ENCODE assay signal across 1 cellular context in the genomic region with DNA sequence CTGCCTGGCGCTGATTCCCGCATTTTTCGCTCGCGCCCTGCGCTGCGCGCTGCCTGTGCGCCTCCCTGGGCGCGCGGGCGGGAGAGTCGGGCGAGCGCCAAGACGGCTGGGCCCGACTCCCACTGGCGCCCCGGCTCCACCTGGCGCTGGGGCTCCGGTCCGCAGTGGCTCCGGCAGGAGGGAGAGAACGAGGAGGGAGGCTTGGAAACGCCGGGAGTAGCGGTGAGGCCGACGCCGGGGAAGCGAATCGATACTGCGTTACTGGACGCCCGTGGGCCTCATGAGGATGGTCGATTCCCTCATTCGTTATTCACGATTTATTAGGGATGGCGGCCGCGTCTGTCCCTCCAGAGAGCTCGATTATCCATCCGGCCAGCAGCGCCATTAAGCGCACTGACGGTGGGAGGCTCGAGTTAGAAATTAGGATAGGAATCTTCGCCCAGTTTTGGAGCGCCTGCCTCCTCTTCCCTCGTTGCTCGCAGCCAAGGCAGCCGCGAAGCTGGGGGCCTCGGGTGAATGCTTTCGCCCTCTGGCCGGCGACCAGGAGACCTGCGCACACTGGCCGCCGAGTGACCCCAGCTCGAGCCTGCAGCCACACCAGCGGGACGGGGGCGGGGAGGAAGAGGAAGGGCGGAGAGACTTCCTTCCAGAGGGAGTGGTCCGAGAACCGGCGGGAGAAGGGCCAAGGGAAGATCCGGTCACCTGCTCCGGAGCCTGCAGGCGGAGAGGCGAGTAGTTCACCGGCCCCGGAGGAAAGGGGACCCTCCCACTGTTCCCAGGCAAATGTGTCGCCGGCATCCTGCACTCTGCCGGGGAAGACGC.
TF ChIP-seq lines count a peak whose summit lies in the region.

No MANE protein-coding gene starts in this region.

TF ChIP-seq in WTC11, 78 proteins besides CTCF, POLR2A, EP300 and RAD21 (continued from another document and continues in another):
- TF ChIP-seq, protein P1, sequence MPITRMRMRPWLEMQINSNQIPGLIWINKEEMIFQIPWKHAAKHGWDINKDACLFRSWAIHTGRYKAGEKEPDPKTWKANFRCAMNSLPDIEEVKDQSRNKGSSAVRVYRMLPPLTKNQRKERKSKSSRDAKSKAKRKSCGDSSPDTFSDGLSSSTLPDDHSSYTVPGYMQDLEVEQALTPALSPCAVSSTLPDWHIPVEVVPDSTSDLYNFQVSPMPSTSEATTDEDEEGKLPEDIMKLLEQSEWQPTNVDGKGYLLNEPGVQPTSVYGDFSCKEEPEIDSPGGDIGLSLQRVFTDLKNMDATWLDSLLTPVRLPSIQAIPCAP (CRISPR knock-in tag; IDR thresholded peaks at IDR 0.05), result peak; percentile 88; the same call in 1 of the 2 replicates
- TF ChIP-seq, protein P2, sequence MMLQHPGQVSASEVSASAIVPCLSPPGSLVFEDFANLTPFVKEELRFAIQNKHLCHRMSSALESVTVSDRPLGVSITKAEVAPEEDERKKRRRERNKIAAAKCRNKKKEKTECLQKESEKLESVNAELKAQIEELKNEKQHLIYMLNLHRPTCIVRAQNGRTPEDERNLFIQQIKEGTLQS (CRISPR knock-in tag; conservative IDR thresholded peaks at IDR 0.05), result no peak
- TF ChIP-seq, protein P3, sequence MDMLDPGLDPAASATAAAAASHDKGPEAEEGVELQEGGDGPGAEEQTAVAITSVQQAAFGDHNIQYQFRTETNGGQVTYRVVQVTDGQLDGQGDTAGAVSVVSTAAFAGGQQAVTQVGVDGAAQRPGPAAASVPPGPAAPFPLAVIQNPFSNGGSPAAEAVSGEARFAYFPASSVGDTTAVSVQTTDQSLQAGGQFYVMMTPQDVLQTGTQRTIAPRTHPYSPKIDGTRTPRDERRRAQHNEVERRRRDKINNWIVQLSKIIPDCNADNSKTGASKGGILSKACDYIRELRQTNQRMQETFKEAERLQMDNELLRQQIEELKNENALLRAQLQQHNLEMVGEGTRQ (CRISPR knock-in tag; IDR thresholded peaks at IDR 0.05), result peak; percentile 87
- TF ChIP-seq ZNF121 (CRISPR knock-in tag; IDR thresholded peaks at IDR 0.05) (no peak), CBFB (CRISPR knock-in tag; IDR thresholded peaks at IDR 0.05; ENCODE audit: low read depth) (0 out of 2 replicates have a peak, but pooled peaks have one; percentile 30), MXD4 (CRISPR knock-in tag; IDR thresholded peaks at IDR 0.05; ENCODE audit: borderline replicate concordance) (no peak), GRHL2 (CRISPR knock-in tag; IDR thresholded peaks at IDR 0.05; ENCODE audit: insufficient replicate concordance, severe bottlenecking) (no peak), ETV6 (CRISPR knock-in tag; IDR thresholded peaks at IDR 0.05) (peak; percentile 96), SOX15 (CRISPR knock-in tag; IDR thresholded peaks at IDR 0.05) (no peak), GTF2I (CRISPR knock-in tag; conservative IDR thresholded peaks at IDR 0.05) (no peak), ESRRA (CRISPR knock-in tag; IDR thresholded peaks at IDR 0.05; ENCODE audit: borderline replicate concordance) (no peak), SMAD4 (CRISPR knock-in tag; IDR thresholded peaks at IDR 0.05) (no peak), JAZF1 (CRISPR knock-in tag; IDR thresholded peaks at IDR 0.05) (no peak), FOXJ3 (CRISPR knock-in tag; IDR thresholded peaks at IDR 0.05; ENCODE audit: borderline replicate concordance) (no peak), ZNF671 (CRISPR knock-in tag; IDR thresholded peaks at IDR 0.05) (no peak), ZNF263 (CRISPR knock-in tag; IDR thresholded peaks at IDR 0.05; ENCODE audit: low read depth) (no peak), NFATC4 (CRISPR knock-in tag; IDR thresholded peaks at IDR 0.05) (no peak), ZNF416 (CRISPR knock-in tag; IDR thresholded peaks at IDR 0.05) (no peak), ZNF423 (CRISPR knock-in tag; IDR thresholded peaks at IDR 0.05) (no peak), FOXP1 (CRISPR knock-in tag; IDR thresholded peaks at IDR 0.05; ENCODE audit: borderline replicate concordance) (peak; percentile 54; the same call in 1 of the 2 replicates), KAT7 (CRISPR knock-in tag; IDR thresholded peaks at IDR 0.05; ENCODE audit: borderline replicate concordance) (no peak), RELA (CRISPR knock-in tag; IDR thresholded peaks at IDR 0.05; ENCODE audit: borderline replicate concordance) (no peak), ZBTB21 (CRISPR knock-in tag; IDR thresholded peaks at IDR 0.05; ENCODE audit: borderline replicate concordance) (peak; percentile 72), RORB (CRISPR knock-in tag; IDR thresholded peaks at IDR 0.05) (no peak), NFYB (CRISPR knock-in tag; conservative IDR thresholded peaks at IDR 0.05; ENCODE audit: low read depth) (no peak), NR2C2 (CRISPR knock-in tag; IDR thresholded peaks at IDR 0.05) (no peak)
- TF ChIP-seq, protein P4, sequence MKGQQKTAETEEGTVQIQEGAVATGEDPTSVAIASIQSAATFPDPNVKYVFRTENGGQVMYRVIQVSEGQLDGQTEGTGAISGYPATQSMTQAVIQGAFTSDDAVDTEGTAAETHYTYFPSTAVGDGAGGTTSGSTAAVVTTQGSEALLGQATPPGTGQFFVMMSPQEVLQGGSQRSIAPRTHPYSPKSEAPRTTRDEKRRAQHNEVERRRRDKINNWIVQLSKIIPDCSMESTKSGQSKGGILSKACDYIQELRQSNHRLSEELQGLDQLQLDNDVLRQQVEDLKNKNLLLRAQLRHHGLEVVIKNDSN (CRISPR knock-in tag; IDR thresholded peaks at IDR 0.05), result peak; percentile 80
- TF ChIP-seq, protein P5, sequence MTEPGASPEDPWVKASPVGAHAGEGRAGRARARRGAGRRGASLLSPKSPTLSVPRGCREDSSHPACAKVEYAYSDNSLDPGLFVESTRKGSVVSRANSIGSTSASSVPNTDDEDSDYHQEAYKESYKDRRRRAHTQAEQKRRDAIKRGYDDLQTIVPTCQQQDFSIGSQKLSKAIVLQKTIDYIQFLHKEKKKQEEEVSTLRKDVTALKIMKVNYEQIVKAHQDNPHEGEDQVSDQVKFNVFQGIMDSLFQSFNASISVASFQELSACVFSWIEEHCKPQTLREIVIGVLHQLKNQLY (CRISPR knock-in tag; IDR thresholded peaks at IDR 0.05), result no peak
- TF ChIP-seq, protein P6, sequence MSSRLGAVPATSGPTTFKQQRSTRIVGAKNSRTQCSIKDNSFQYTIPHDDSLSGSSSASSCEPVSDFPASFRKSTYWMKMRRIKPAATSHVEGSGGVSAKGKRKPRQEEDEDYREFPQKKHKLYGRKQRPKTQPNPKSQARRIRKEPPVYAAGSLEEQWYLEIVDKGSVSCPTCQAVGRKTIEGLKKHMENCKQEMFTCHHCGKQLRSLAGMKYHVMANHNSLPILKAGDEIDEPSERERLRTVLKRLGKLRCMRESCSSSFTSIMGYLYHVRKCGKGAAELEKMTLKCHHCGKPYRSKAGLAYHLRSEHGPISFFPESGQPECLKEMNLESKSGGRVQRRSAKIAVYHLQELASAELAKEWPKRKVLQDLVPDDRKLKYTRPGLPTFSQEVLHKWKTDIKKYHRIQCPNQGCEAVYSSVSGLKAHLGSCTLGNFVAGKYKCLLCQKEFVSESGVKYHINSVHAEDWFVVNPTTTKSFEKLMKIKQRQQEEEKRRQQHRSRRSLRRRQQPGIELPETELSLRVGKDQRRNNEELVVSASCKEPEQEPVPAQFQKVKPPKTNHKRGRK (CRISPR knock-in tag; IDR thresholded peaks at IDR 0.05; ENCODE audit: borderline replicate concordance), result no peak
- TF ChIP-seq, protein P7, sequence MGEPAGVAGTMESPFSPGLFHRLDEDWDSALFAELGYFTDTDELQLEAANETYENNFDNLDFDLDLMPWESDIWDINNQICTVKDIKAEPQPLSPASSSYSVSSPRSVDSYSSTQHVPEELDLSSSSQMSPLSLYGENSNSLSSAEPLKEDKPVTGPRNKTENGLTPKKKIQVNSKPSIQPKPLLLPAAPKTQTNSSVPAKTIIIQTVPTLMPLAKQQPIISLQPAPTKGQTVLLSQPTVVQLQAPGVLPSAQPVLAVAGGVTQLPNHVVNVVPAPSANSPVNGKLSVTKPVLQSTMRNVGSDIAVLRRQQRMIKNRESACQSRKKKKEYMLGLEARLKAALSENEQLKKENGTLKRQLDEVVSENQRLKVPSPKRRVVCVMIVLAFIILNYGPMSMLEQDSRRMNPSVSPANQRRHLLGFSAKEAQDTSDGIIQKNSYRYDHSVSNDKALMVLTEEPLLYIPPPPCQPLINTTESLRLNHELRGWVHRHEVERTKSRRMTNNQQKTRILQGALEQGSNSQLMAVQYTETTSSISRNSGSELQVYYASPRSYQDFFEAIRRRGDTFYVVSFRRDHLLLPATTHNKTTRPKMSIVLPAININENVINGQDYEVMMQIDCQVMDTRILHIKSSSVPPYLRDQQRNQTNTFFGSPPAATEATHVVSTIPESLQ (CRISPR knock-in tag; IDR thresholded peaks at IDR 0.05), result no peak
- TF ChIP-seq, protein P8, sequence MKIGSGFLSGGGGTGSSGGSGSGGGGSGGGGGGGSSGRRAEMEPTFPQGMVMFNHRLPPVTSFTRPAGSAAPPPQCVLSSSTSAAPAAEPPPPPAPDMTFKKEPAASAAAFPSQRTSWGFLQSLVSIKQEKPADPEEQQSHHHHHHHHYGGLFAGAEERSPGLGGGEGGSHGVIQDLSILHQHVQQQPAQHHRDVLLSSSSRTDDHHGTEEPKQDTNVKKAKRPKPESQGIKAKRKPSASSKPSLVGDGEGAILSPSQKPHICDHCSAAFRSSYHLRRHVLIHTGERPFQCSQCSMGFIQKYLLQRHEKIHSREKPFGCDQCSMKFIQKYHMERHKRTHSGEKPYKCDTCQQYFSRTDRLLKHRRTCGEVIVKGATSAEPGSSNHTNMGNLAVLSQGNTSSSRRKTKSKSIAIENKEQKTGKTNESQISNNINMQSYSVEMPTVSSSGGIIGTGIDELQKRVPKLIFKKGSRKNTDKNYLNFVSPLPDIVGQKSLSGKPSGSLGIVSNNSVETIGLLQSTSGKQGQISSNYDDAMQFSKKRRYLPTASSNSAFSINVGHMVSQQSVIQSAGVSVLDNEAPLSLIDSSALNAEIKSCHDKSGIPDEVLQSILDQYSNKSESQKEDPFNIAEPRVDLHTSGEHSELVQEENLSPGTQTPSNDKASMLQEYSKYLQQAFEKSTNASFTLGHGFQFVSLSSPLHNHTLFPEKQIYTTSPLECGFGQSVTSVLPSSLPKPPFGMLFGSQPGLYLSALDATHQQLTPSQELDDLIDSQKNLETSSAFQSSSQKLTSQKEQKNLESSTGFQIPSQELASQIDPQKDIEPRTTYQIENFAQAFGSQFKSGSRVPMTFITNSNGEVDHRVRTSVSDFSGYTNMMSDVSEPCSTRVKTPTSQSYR (CRISPR knock-in tag; IDR thresholded peaks at IDR 0.05), result peak; percentile 79; the same call in 1 of the 2 replicates
- TF ChIP-seq, protein P9, sequence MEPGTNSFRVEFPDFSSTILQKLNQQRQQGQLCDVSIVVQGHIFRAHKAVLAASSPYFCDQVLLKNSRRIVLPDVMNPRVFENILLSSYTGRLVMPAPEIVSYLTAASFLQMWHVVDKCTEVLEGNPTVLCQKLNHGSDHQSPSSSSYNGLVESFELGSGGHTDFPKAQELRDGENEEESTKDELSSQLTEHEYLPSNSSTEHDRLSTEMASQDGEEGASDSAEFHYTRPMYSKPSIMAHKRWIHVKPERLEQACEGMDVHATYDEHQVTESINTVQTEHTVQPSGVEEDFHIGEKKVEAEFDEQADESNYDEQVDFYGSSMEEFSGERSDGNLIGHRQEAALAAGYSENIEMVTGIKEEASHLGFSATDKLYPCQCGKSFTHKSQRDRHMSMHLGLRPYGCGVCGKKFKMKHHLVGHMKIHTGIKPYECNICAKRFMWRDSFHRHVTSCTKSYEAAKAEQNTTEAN (CRISPR knock-in tag; IDR thresholded peaks at IDR 0.05), result 0 out of 2 replicates have a peak, but pooled peaks have one; percentile 65
- TF ChIP-seq, protein P10, sequence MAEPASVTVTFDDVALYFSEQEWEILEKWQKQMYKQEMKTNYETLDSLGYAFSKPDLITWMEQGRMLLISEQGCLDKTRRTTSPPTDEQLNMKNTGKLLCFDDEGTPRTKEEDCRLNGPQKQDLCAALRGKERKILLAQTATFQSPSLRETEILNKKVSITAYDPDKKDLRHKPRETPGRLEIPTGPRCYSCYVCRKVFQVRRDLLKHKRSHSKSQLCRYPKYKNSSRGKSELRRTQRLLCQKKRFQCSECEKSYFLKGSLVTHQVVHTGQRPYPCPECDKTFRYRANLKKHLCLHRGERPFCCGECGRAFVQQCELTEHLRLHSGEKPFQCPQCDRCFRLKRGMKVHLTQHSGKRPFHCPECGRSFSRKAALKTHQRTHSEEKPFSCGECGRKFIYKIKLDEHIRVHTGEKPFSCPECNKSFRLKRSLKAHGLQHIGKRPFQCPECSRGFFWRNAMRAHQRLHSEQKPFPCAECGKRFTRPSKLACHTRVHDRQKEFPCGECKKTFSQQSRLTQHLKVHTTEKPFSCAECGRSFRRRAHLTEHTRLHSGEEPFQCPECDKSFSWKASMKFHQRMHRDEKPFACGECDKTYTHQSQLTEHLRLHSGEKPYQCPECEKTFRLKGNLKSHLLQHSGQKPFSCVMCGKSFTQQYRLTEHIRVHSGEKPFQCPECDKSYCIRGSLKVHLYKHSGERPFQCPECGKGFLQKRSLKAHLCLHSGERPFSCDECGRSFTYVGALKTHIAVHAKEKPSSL (CRISPR knock-in tag; conservative IDR thresholded peaks at IDR 0.05), result no peak
- TF ChIP-seq, protein P11, sequence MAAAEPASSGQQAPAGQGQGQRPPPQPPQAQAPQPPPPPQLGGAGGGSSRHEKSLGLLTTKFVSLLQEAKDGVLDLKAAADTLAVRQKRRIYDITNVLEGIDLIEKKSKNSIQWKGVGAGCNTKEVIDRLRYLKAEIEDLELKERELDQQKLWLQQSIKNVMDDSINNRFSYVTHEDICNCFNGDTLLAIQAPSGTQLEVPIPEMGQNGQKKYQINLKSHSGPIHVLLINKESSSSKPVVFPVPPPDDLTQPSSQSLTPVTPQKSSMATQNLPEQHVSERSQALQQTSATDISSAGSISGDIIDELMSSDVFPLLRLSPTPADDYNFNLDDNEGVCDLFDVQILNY (CRISPR knock-in tag; IDR thresholded peaks at IDR 0.05), result peak; percentile 89
- TF ChIP-seq, protein P12, sequence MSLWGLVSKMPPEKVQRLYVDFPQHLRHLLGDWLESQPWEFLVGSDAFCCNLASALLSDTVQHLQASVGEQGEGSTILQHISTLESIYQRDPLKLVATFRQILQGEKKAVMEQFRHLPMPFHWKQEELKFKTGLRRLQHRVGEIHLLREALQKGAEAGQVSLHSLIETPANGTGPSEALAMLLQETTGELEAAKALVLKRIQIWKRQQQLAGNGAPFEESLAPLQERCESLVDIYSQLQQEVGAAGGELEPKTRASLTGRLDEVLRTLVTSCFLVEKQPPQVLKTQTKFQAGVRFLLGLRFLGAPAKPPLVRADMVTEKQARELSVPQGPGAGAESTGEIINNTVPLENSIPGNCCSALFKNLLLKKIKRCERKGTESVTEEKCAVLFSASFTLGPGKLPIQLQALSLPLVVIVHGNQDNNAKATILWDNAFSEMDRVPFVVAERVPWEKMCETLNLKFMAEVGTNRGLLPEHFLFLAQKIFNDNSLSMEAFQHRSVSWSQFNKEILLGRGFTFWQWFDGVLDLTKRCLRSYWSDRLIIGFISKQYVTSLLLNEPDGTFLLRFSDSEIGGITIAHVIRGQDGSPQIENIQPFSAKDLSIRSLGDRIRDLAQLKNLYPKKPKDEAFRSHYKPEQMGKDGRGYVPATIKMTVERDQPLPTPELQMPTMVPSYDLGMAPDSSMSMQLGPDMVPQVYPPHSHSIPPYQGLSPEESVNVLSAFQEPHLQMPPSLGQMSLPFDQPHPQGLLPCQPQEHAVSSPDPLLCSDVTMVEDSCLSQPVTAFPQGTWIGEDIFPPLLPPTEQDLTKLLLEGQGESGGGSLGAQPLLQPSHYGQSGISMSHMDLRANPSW (CRISPR knock-in tag; conservative IDR thresholded peaks at IDR 0.05; ENCODE audit: low read depth), result no peak
- TF ChIP-seq, protein P13, sequence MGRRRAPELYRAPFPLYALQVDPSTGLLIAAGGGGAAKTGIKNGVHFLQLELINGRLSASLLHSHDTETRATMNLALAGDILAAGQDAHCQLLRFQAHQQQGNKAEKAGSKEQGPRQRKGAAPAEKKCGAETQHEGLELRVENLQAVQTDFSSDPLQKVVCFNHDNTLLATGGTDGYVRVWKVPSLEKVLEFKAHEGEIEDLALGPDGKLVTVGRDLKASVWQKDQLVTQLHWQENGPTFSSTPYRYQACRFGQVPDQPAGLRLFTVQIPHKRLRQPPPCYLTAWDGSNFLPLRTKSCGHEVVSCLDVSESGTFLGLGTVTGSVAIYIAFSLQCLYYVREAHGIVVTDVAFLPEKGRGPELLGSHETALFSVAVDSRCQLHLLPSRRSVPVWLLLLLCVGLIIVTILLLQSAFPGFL (CRISPR knock-in tag; IDR thresholded peaks at IDR 0.05; ENCODE audit: borderline replicate concordance), result no peak
